ENCODE assay signal across 12 cellular contexts in genomic region chr2:232689152-232689910, GRCh38. TPM values are rescaled to one million over a fixed set of nuclear protein-coding genes. Genes with fewer than 3 reads are reported as not detected.
DNase-seq lines count a peak whose midpoint lies in the region; ATAC-seq and TF ChIP-seq lines count a peak whose summit lies in the region.
"Had no signal": no experiment of that assay in that cellular context is flagged by ENCODE, and none has a peak within 500 bp of the region (broad histone marks: within the 10 kb centered on the region; RNA-seq: fewer than 3 reads in every experiment).

No MANE protein-coding gene starts in this region.

- H3K36me3 ChIP-seq in A673 (ENCODE audit: insufficient read depth, low read length, poor library complexity, severe bottlenecking) = no peaks in the 10 kb centered on the region

- no peak for TF ChIP-seq RAD21 in Ishikawa (IDR thresholded peaks at IDR 0.05; ENCODE audit: low read depth)

- TF ChIP-seq CTCF in A673 (conservative IDR thresholded peaks at IDR 0.05; ENCODE audit: low read depth, low read length) (no peak), astrocyte of the cerebellum (IDR thresholded peaks at IDR 0.05; ENCODE audit: low read depth, low read length, missing control alignments) (no peak)

- intact Hi-C loops in A673 (cut with micrococcal nuclease; ENCODE audit: unreplicated experiment) = no loop called here

- CTCF ChIA-PET in A673 (lab: Charles Lee) = no interaction called here

- ATAC-seq in GM21528 (IDR thresholded peaks at IDR 0.05; ENCODE audit: low FRiP score, unreplicated experiment) = no peak
- no peak for ATAC-seq in HG03135 (IDR thresholded peaks at IDR 0.05; ENCODE audit: unreplicated experiment)
- no peak for ATAC-seq in HG02610 (IDR thresholded peaks at IDR 0.05; ENCODE audit: unreplicated experiment)
- ATAC-seq: activated CD4-positive, CD25-positive, alpha-beta regulatory T cell treated with anti-CD3 and anti-CD28 coated beads, Interleukin-2, amount 50 U/mL, for 24 hours had no signal

- TF ChIP-seq EP300 in Ishikawa (IDR thresholded peaks at IDR 0.05; ENCODE audit: borderline replicate concordance) = no peak

- no peaks in the 10 kb centered on the region for H3K27me3 ChIP-seq in A673 (replicated peaks; ENCODE audit: insufficient read depth, low read depth, low read length, poor library complexity)

- no TSS peak for BruUV-seq in A673 (replicated peaks; lab: Mats Ljungman, UMichigan)

- in situ Hi-C loops in astrocyte of the cerebellum (cut with HindIII; ENCODE audit: low sequenced_read_pairs) = loop anchor here (5.0 kb wide), 1 partner anchor 38 kb away; no protein-coding TSS in a partner anchor

- no peaks in the 10 kb centered on the region for H3K4me1 ChIP-seq in A673 (ENCODE audit: insufficient read depth, low read length, poor library complexity, severe bottlenecking)

- no peak overlapping the region for H3K27ac ChIP-seq in A673 (ENCODE audit: low read depth, low read length, poor library complexity, severe bottlenecking)
- H3K27ac ChIP-seq: C4-2B had no signal

- no peaks in the 10 kb centered on the region for H3K9me3 ChIP-seq in A673 (ENCODE audit: low read depth, low read length, poor library complexity, severe bottlenecking)

- DNase-seq in A673 (ENCODE audit: low spot score) (peak; percentile 48), astrocyte of the cerebellum (ENCODE audit: low read depth) (peak; percentile 5), kidney tubule cell (ENCODE audit: low spot score) (peak; percentile 53), NCI-H146 (lab: John Stamatoyannopoulos, UW) (no peak)
- DNase-seq: NCI-H226; stimulated activated CD4-positive, alpha-beta T cell treated with anti-CD3 and anti-CD28 coated beads, Interleukin-4, amount 100 ng/mL, for 4 hours had no signal

- POLR2A ChIA-PET in A673 (lab: Charles Lee; ENCODE audit: low non-redundant PET) = no interaction called here

- H3K4me3 ChIP-seq in A673 (ENCODE audit: low read depth, low read length, poor library complexity, severe bottlenecking) (no peak overlapping the region), astrocyte of the cerebellum (ENCODE audit: low read depth, low read length) (no peak overlapping the region)

TF ChIP-seq in Ishikawa, 13 proteins besides CTCF, POLR2A, EP300 and RAD21:
- TF ChIP-seq TCF12 (IDR thresholded peaks at IDR 0.05; ENCODE audit: low read depth) = no peak
- TF ChIP-seq ZBTB7A (IDR thresholded peaks at IDR 0.05; ENCODE audit: low read depth) = no peak
- TF ChIP-seq TEAD4 (IDR thresholded peaks at IDR 0.05) = no peak
- TF ChIP-seq EGR1 (IDR thresholded peaks at IDR 0.05) = no peak
- no peak for TF ChIP-seq FOXM1 (IDR thresholded peaks at IDR 0.05; ENCODE audit: borderline replicate concordance, low read depth)
- no peak; the same call in 1 of the 2 replicates for TF ChIP-seq YY1 (IDR thresholded peaks at IDR 0.05; ENCODE audit: low read depth)
- no peak for TF ChIP-seq TAF1 (IDR thresholded peaks at IDR 0.05; ENCODE audit: low read depth)
- TF ChIP-seq REST (IDR thresholded peaks at IDR 0.05; ENCODE audit: low read depth) = no peak
- no peak for TF ChIP-seq CREB1 (IDR thresholded peaks at IDR 0.05; ENCODE audit: low read depth)
- no peak for TF ChIP-seq MAX (IDR thresholded peaks at IDR 0.05)
- TF ChIP-seq USF1 (IDR thresholded peaks at IDR 0.05) = peak; percentile 33; the same call in 1 of the 2 replicates
- TF ChIP-seq NFIC (IDR thresholded peaks at IDR 0.05) = peak; percentile 72
- no peak for TF ChIP-seq CEBPB (IDR thresholded peaks at IDR 0.05)

RNA-seq across cellular contexts. Expression of gene GIGYF2, which starts 7.8 kb away (rescaled TPM):
- total RNA-seq in A673 (2021) = 62.8 and 67.3 TPM in 2 replicates

RNA-seq across cellular contexts. Expression of gene EFHD1, which starts 55.9 kb away (rescaled TPM):
- total RNA-seq in A673 (2021) = 0.58 and 1.4 TPM in 2 replicates
